In genomic region chr20:64064145-64064698, GRCh38 we compare ENCODE assay signal across 1 cellular context.
TF ChIP-seq lines count a peak whose summit lies in the region.

No MANE protein-coding gene starts in this region.

TF ChIP-seq in GM12878, 131 proteins besides CTCF, POLR2A, EP300 and RAD21:
- TF ChIP-seq NR2F1 (conservative IDR thresholded peaks at IDR 0.05) (no peak), PAX8 (IDR thresholded peaks at IDR 0.05) (no peak), ZNF687 (IDR thresholded peaks at IDR 0.05) (no peak), HDGF (IDR thresholded peaks at IDR 0.05) (no peak), SMARCA5 (IDR thresholded peaks at IDR 0.05) (no peak), ZZZ3 (IDR thresholded peaks at IDR 0.05; ENCODE audit: control insufficient read depth, insufficient read length, low read depth) (no peak), KDM1A (IDR thresholded peaks at IDR 0.05; ENCODE audit: borderline replicate concordance) (no peak), EGR1 (IDR thresholded peaks at IDR 0.05; ENCODE audit: borderline replicate concordance in 1 of 2, low read depth in 2 of 2, low read length in 2 of 2) (no peak), SRF (IDR thresholded peaks at IDR 0.05; ENCODE audit: low read depth in 2 of 2, low read length in 2 of 2) (no peak), MYC (IDR thresholded peaks at IDR 0.05; ENCODE audit: insufficient read depth, insufficient read length, insufficient replicate concordance, low read length, severe bottlenecking) (no peak), STAT1 (conservative IDR thresholded peaks at IDR 0.05) (no peak)
- TF ChIP-seq, protein P1, sequence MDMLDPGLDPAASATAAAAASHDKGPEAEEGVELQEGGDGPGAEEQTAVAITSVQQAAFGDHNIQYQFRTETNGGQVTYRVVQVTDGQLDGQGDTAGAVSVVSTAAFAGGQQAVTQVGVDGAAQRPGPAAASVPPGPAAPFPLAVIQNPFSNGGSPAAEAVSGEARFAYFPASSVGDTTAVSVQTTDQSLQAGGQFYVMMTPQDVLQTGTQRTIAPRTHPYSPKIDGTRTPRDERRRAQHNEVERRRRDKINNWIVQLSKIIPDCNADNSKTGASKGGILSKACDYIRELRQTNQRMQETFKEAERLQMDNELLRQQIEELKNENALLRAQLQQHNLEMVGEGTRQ (IDR thresholded peaks at IDR 0.05; ENCODE audit: borderline replicate concordance, low read depth, low read length): no peak
